8 cellular contexts compared by ENCODE assay signal in the genomic region with DNA sequence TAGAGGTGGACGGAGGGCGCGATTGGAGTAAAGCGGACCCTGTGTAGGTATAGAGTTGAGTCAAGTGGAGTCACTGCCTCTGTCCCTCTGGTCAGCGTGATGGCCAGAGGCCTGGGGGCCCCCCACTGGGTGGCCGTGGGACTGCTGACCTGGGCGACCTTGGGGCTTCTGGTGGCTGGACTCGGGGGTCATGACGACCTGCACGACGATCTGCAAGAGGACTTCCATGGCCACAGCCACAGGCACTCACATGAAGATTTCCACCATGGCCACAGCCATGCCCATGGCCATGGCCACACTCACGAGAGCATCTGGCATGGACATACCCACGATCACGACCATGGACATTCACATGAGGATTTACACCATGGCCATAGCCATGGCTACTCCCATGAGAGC. TPM values are rescaled to one million over a fixed set of nuclear protein-coding genes. Genes with fewer than 3 reads are reported as not detected.
DNase-seq lines count a peak whose midpoint lies in the region; ATAC-seq and TF ChIP-seq lines count a peak whose summit lies in the region.

No MANE protein-coding gene starts in this region.

- H3K4me1 ChIP-seq in SK-N-SH (ENCODE audit: control insufficient read depth in 1 of 2, insufficient read depth in 2 of 2, low read depth in 1 of 2, low read length in 1 of 2) (peaks cover 22 to 43% of the 10 kb centered on the region in 2 experiments; a peak in 3 of 4 replicates), rectal smooth muscle tissue (ENCODE audit: control insufficient read depth, insufficient read depth, low read length) (peaks cover 19% of the 10 kb centered on the region)

- no peaks in the 10 kb centered on the region for H3K9me2 ChIP-seq in SK-N-SH

- H3F3A ChIP-seq in SK-N-SH (replicated peaks; ENCODE audit: insufficient read depth), result peaks cover 18% of the 10 kb centered on the region

- peaks cover 26% of the 10 kb centered on the region for H4K20me1 ChIP-seq in SK-N-SH (ENCODE audit: insufficient read depth)

- peak overlapping the region; percentile 97 for H3K4me2 ChIP-seq in SK-N-SH

- TF ChIP-seq EP300 in SK-N-SH (IDR thresholded peaks at IDR 0.05; ENCODE audit: borderline replicate concordance in 1 of 2, low read depth in 1 of 2, low read length in 1 of 2), result no peak

- WGBS in SK-N-SH (ENCODE audit: low lambda C conversion rate), result 4% methylated on average over 8 of the region's 14 CpGs

- CTCF ChIA-PET in SK-N-SH (lab: Yijun Ruan, JAX), result interaction anchor here (0.6 kb wide), 1 partner anchor 265 kb away, joined by 3 read pairs; no protein-coding TSS in a partner anchor

- H3K4me3 ChIP-seq in SK-N-SH (ENCODE audit: low read depth in 2 of 2, low read length in 1 of 2) (peak overlapping the region; percentile 82 to 97), fibroblast of villous mesenchyme (ENCODE audit: low read depth, low read length) (peak overlapping the region; percentile 98), rectal smooth muscle tissue (ENCODE audit: low read length) (peak overlapping the region; percentile 91)

- ATAC-seq in HG03520 (IDR thresholded peaks at IDR 0.05; ENCODE audit: unreplicated experiment), result no peak
- no peak for ATAC-seq in GM18519 (IDR thresholded peaks at IDR 0.05; ENCODE audit: low FRiP score, unreplicated experiment)

- H3K79me2 ChIP-seq in SK-N-SH (ENCODE audit: insufficient read depth), result peaks cover 64% of the 10 kb centered on the region

- H3K27ac ChIP-seq in SK-N-SH (ENCODE audit: low read depth in 2 of 2, low read length in 1 of 2) (peak overlapping the region; percentile 93 to 97), rectal smooth muscle tissue (ENCODE audit: low read depth, low read length) (peak overlapping the region; percentile 99)

- TF ChIP-seq CTCF in GM12872 (IDR thresholded peaks at IDR 0.05; ENCODE audit: insufficient read depth, low read depth, low read length) (peak; percentile 43; the same call in 2 of the 3 replicates), SK-N-SH (IDR thresholded peaks at IDR 0.05) (no peak; the same call in 1 of the 2 replicates), fibroblast of villous mesenchyme (IDR thresholded peaks at IDR 0.05; ENCODE audit: insufficient read depth, low read depth, low read length) (no peak)

- peak overlapping the region; percentile 71; the same call in 1 of the 2 replicates for H2AFZ ChIP-seq in SK-N-SH (ENCODE audit: low read depth)

- H3K36me3 ChIP-seq in SK-N-SH (replicated peaks in 1 of 2; ENCODE audit: control insufficient read depth in 1 of 2, insufficient read depth in 2 of 2, low read length in 1 of 2), result peaks cover 26 to 37% of the 10 kb centered on the region in 2 experiments
- peaks cover 29% of the 10 kb centered on the region for H3K36me3 ChIP-seq in rectal smooth muscle tissue (ENCODE audit: control insufficient read depth, insufficient read depth, low read length)

- peak; percentile 53 for DNase-seq in SK-N-SH
- no peak for DNase-seq in fibroblast of villous mesenchyme (ENCODE audit: low read depth)
- no peak for DNase-seq in stimulated activated CD4-positive, alpha-beta T cell treated with anti-CD3 and anti-CD28 coated beads, Interleukin-4, amount 100 ng/mL, for 24 hours
- DNase-seq in AG20443 (ENCODE audit: low spot score), result no peak

- no peak for TF ChIP-seq RAD21 in SK-N-SH (IDR thresholded peaks at IDR 0.05; ENCODE audit: low read length)

- no peaks in the 10 kb centered on the region for H3K9me3 ChIP-seq in SK-N-SH

- no peaks in the 10 kb centered on the region for H3K27me3 ChIP-seq in SK-N-SH (ENCODE audit: insufficient read depth)
- H3K27me3 ChIP-seq in rectal smooth muscle tissue (ENCODE audit: control insufficient read depth, insufficient read depth, low read length), result no peaks in the 10 kb centered on the region

- POLR2A ChIA-PET in SK-N-SH (lab: Yijun Ruan, JAX), result no interaction called here

- H3K9ac ChIP-seq in SK-N-SH (peak overlapping the region; percentile 96), rectal smooth muscle tissue (ENCODE audit: low read length) (peak overlapping the region; percentile 74)

TF ChIP-seq in SK-N-SH, 30 proteins besides CTCF, POLR2A, EP300 and RAD21 (continues in another document):
- TF ChIP-seq GABPA (IDR thresholded peaks at IDR 0.05; ENCODE audit: low read depth) (no peak), JUND (IDR thresholded peaks at IDR 0.05) (no peak), YY1 (IDR thresholded peaks at IDR 0.05; ENCODE audit: low read depth) (no peak), SMC3 (IDR thresholded peaks at IDR 0.05; ENCODE audit: low read depth, low read length) (no peak), FOXJ3 (CRISPR knock-in tag; IDR thresholded peaks at IDR 0.05) (no peak), CHD2 (IDR thresholded peaks at IDR 0.05; ENCODE audit: low read length, partially characterized antibody) (no peak), FOSL2 (IDR thresholded peaks at IDR 0.05; ENCODE audit: borderline replicate concordance, low read depth) (no peak), EZH2phosphoT487 (IDR thresholded peaks at IDR 0.05; ENCODE audit: borderline replicate concordance, low read depth) (no peak), TEAD4 (IDR thresholded peaks at IDR 0.05; ENCODE audit: borderline replicate concordance, insufficient read depth) (no peak), USF1 (IDR thresholded peaks at IDR 0.05; ENCODE audit: borderline replicate concordance, low read depth) (no peak), MEF2A (IDR thresholded peaks at IDR 0.05; ENCODE audit: borderline replicate concordance, low read depth) (no peak), MXI1 (IDR thresholded peaks at IDR 0.05; ENCODE audit: low read depth, low read length) (no peak), IRF3 (IDR thresholded peaks at IDR 0.05; ENCODE audit: low read depth, low read length) (no peak), TCF12 (IDR thresholded peaks at IDR 0.05) (no peak), ZBTB33 (IDR thresholded peaks at IDR 0.05; ENCODE audit: borderline replicate concordance, low read depth) (no peak), MAX (IDR thresholded peaks at IDR 0.05; ENCODE audit: low read depth) (no peak), RXRA (IDR thresholded peaks at IDR 0.05; ENCODE audit: borderline replicate concordance, low read depth) (no peak)

RNA-seq across cellular contexts. Expression of gene SLC39A7, which starts 0.5 kb away (rescaled TPM):
- polyA plus RNA-seq in SK-N-SH (2012; rRNA removed), result 129 and 138 TPM in 2 replicates
- polyA plus RNA-seq in SK-N-SH (2012; cell fraction: cytosol; rRNA removed), result 125 and 141 TPM in 2 replicates
- 115 and 121 TPM in 2 replicates for polyA plus RNA-seq in SK-N-SH (2012; cell fraction: nucleus; rRNA removed)
- 142 and 143 TPM in 2 replicates for total RNA-seq in fibroblast of villous mesenchyme

RNA-seq across cellular contexts. Expression of gene RXRB, which starts 0.7 kb away (rescaled TPM):
- 45.8 and 61.0 TPM in 2 replicates for polyA plus RNA-seq in SK-N-SH (2012; rRNA removed)
- polyA plus RNA-seq in SK-N-SH (2012; cell fraction: cytosol; rRNA removed), result 17.8 and 27.5 TPM in 2 replicates
- polyA plus RNA-seq in SK-N-SH (2012; cell fraction: nucleus; rRNA removed), result 154 and 237 TPM in 2 replicates
- 16.8 and 22.5 TPM in 2 replicates for total RNA-seq in fibroblast of villous mesenchyme

RNA-seq across cellular contexts. Expression of gene HSD17B8, which starts 3.3 kb away (rescaled TPM):
- polyA plus RNA-seq in SK-N-SH (2012; rRNA removed), result 33.5 and 37.5 TPM in 2 replicates
- polyA plus RNA-seq in SK-N-SH (2012; cell fraction: cytosol; rRNA removed), result 21.5 and 28.7 TPM in 2 replicates
- polyA plus RNA-seq in SK-N-SH (2012; cell fraction: nucleus; rRNA removed), result 51.3 and 79.0 TPM in 2 replicates
- total RNA-seq in fibroblast of villous mesenchyme, result 4.2 and 4.7 TPM in 2 replicates

RNA-seq across cellular contexts. Expression of gene RING1, which starts 7.2 kb away (rescaled TPM):
- 55.1 and 61.3 TPM in 2 replicates for polyA plus RNA-seq in SK-N-SH (2012; rRNA removed)
- 30.4 and 40.3 TPM in 2 replicates for polyA plus RNA-seq in SK-N-SH (2012; cell fraction: cytosol; rRNA removed)
- 158 and 191 TPM in 2 replicates for polyA plus RNA-seq in SK-N-SH (2012; cell fraction: nucleus; rRNA removed)
- total RNA-seq in fibroblast of villous mesenchyme, result 27.2 and 43.8 TPM in 2 replicates

RNA-seq across cellular contexts. Expression of gene COL11A2, which starts 8.9 kb away (rescaled TPM):
- 0.99 and 1.1 TPM in 2 replicates for polyA plus RNA-seq in SK-N-SH (2012; rRNA removed)
- polyA plus RNA-seq in SK-N-SH (2012; cell fraction: cytosol; rRNA removed), result 0.17 and 0.30 TPM in 2 replicates
- polyA plus RNA-seq in SK-N-SH (2012; cell fraction: nucleus; rRNA removed), result 11.9 TPM in 2 replicates
- under 0.01 and 0.32 TPM in 2 replicates for total RNA-seq in fibroblast of villous mesenchyme
